In the genomic region with DNA sequence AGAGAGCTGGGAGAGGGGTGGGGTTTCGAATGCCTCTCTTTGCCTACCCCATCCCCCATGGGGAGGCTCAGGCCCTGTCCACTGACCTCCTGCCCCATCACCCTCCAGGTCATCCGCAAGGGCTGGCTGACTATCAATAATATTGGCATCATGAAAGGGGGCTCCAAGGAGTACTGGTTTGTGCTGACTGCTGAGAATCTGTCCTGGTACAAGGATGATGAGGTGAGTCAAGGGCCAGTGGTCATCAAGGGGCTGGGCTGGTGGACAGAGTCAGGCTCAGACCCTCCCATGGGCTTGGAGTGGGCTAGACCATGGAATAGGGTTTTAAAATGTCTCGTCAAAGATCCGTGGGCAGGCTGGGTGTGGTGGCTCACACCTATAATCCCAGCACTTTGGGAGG, we compare ENCODE assay signal across 16 cellular contexts. TPM values are rescaled to one million over a fixed set of nuclear protein-coding genes. Genes with fewer than 3 reads are reported as not detected.
DNase-seq lines count a peak whose midpoint lies in the region; ATAC-seq and TF ChIP-seq lines count a peak whose summit lies in the region.
"Had no signal": no experiment of that assay in that cellular context is flagged by ENCODE, and none has a peak within 500 bp of the region (broad histone marks: within the 10 kb centered on the region; RNA-seq: fewer than 3 reads in every experiment).

No MANE protein-coding gene starts in this region.

- H3K27ac ChIP-seq in heart left ventricle, result peak overlapping the region in 9 of 12 donors; percentile 42 to 94 (median 71)
- peak overlapping the region; percentile 68 to 79 (median 72) for H3K27ac ChIP-seq in esophagus muscularis mucosa (replicated peaks in 1 of 4)
- no peak overlapping the region for H3K27ac ChIP-seq in osteoblast (ENCODE audit: low read depth, low read length)
- peak overlapping the region; percentile 27 for H3K27ac ChIP-seq in temporal lobe (ENCODE audit: low read depth, low read length)

- no peaks in the 10 kb centered on the region for H3K27me3 ChIP-seq in heart left ventricle
- H3K27me3 ChIP-seq in esophagus muscularis mucosa, result peaks cover 0 to 4% (median 0%) of the 10 kb centered on the region in 4 donors
- no peaks in the 10 kb centered on the region for H3K27me3 ChIP-seq in osteoblast (ENCODE audit: insufficient read depth, low read length)

- no peak for TF ChIP-seq CTCF in heart left ventricle (IDR thresholded peaks at IDR 0.05)
- no peak for TF ChIP-seq CTCF in esophagus muscularis mucosa (IDR thresholded peaks at IDR 0.05)
- no peak for TF ChIP-seq CTCF in osteoblast (IDR thresholded peaks at IDR 0.05; ENCODE audit: extremely low read depth, low read depth, low read length)

- H3K79me2 ChIP-seq in osteoblast (ENCODE audit: insufficient read depth, low read length), result no peaks in the 10 kb centered on the region

- ATAC-seq in heart left ventricle (no peak), HG03280 (IDR thresholded peaks at IDR 0.05; ENCODE audit: unreplicated experiment) (no peak)
- ATAC-seq: CD8-positive, alpha-beta T cell had no signal

- no peak overlapping the region for H2AFZ ChIP-seq in osteoblast (ENCODE audit: low read length)

- H3K4me3 ChIP-seq in heart left ventricle (no peak overlapping the region), esophagus muscularis mucosa (no peak overlapping the region), osteoblast (ENCODE audit: insufficient read depth, low read length) (no peak overlapping the region)

- WGBS in heart left ventricle, 4 donors, result 82 to 92% (median 88%) methylated on average over 4 of the region's 4 CpGs
- 92% methylated on average over 4 of the region's 4 CpGs for WGBS in esophagus muscularis mucosa

- H3K4me2 ChIP-seq in osteoblast (ENCODE audit: insufficient read depth, low read length), result no peak overlapping the region

- TF ChIP-seq POLR2A in heart left ventricle (IDR thresholded peaks at IDR 0.05) (no peak), esophagus muscularis mucosa (IDR thresholded peaks at IDR 0.05; ENCODE audit: low read depth) (no peak)

- H4K20me1 ChIP-seq in osteoblast (ENCODE audit: insufficient read depth, low read length), result no peaks in the 10 kb centered on the region

- no peaks in the 10 kb centered on the region for H3K9me3 ChIP-seq in heart left ventricle
- H3K9me3 ChIP-seq in esophagus muscularis mucosa, result no peaks in the 10 kb centered on the region
- H3K9me3 ChIP-seq in osteoblast (ENCODE audit: low read depth, low read length), result no peaks in the 10 kb centered on the region

- intact Hi-C loops in heart left ventricle (cut with DNase I) (no loop called here), cardiac septum (cut with DNase I) (no loop called here), esophagus muscularis mucosa (cut with DNase I) (no loop called here)

- TF ChIP-seq EP300 in esophagus muscularis mucosa (IDR thresholded peaks at IDR 0.05), result no peak

- DNase-seq in heart left ventricle (no peak), cardiac septum (ENCODE audit: low spot score) (no peak), esophagus muscularis mucosa (ENCODE audit: extremely low spot score) (no peak), osteoblast (ENCODE audit: insufficient read length, low spot score, missing footprints) (peak; percentile 62), NCI-H1694 treated with DMSO at 0.1 percent for 48 hours (lab: John Stamatoyannopoulos, UW) (no peak)
- no peak for DNase-seq in stimulated activated CD4-positive, alpha-beta T cell treated with anti-CD3 and anti-CD28 coated beads, Interleukin-4, amount 100 ng/mL, for 1 hour
- DNase-seq: 8988T; CD8-positive, alpha-beta T cell; H9; MV-4-11; NCI-H1417; NCI-H1930; NCI-H446; NK-92 treated with Interleukin-12 subunit alpha and Interleukin-12 subunit beta, amount 100 ng/mL, for 24 hours had no signal

- peaks cover 0 to 35% (median 14%) of the 10 kb centered on the region in 12 donors for H3K4me1 ChIP-seq in heart left ventricle
- H3K4me1 ChIP-seq in esophagus muscularis mucosa, result peaks cover 15 to 41% (median 31%) of the 10 kb centered on the region in 4 donors
- peaks cover 11% of the 10 kb centered on the region for H3K4me1 ChIP-seq in osteoblast (ENCODE audit: insufficient read depth, low read length)

- H3K36me3 ChIP-seq in heart left ventricle (peaks cover 0 to 3% (median 0%) of the 10 kb centered on the region in 9 donors), esophagus muscularis mucosa (peaks cover 0 to 13% (median 4%) of the 10 kb centered on the region in 4 donors), osteoblast (ENCODE audit: insufficient read depth, low read length) (no peaks in the 10 kb centered on the region)

RNA-seq across cellular contexts. Expression of gene GOLGA2, which starts 33.7 kb away (rescaled TPM):
- total RNA-seq in heart left ventricle (100 to 1,000 TPM in 1 of 9 donors, 10 to 100 TPM in 8; 68.5 to 122 (median 87.4) TPM), cardiac septum (120 TPM), esophagus muscularis mucosa (100 to 1,000 TPM in 2 of 4 donors, 10 to 100 TPM in 2; 71.1 to 108 (median 101) TPM), osteoblast (121 and 137 TPM in 2 replicates), temporal lobe (42.5 TPM)
- 100 to 1,000 TPM in 1 of 2 donors, 10 to 100 TPM in 1; 77.7 to 144 TPM for polyA plus RNA-seq in heart left ventricle

RNA-seq across cellular contexts. Expression of gene SWI5, which starts 34.0 kb away (rescaled TPM):
- total RNA-seq in heart left ventricle (10 to 100 TPM; 10.8 to 23.9 (median 18.7) TPM), cardiac septum (17.7 TPM), esophagus muscularis mucosa (10 to 100 TPM; 16.2 to 26.6 (median 21.0) TPM), osteoblast (19.2 and 20.3 TPM in 2 replicates), temporal lobe (8.4 TPM)
- polyA plus RNA-seq in heart left ventricle, result 10 to 100 TPM; 25.8 to 30.6 TPM

RNA-seq across cellular contexts. Expression of gene DNM1, which starts 38.9 kb away (rescaled TPM):
- total RNA-seq in heart left ventricle (10 to 100 TPM in 1 of 9 donors, 1 to 10 TPM in 8; 1.6 to 17.2 (median 3.6) TPM), cardiac septum (7.3 TPM), esophagus muscularis mucosa (10 to 100 TPM; 10.9 to 27.0 (median 16.8) TPM), osteoblast (3.6 and 6.5 TPM in 2 replicates), temporal lobe (108 TPM)
- polyA plus RNA-seq in heart left ventricle, result 1 to 10 TPM; 2.2 to 7.7 TPM

RNA-seq across cellular contexts. Expression of gene CIZ1, which starts 50.8 kb away (rescaled TPM):
- total RNA-seq in heart left ventricle (100 to 1,000 TPM in 1 of 9 donors, 10 to 100 TPM in 8; 42.6 to 101 (median 79.3) TPM), cardiac septum (86.1 TPM), esophagus muscularis mucosa (100 to 1,000 TPM in 1 of 4 donors, 10 to 100 TPM in 3; 57.5 to 110 (median 73.2) TPM), osteoblast (33.7 and 40.1 TPM in 2 replicates), temporal lobe (23.6 TPM)
- polyA plus RNA-seq in heart left ventricle, result 10 to 100 TPM; 43.7 to 53.8 TPM
